Comparison of ENCODE assay signal across 8 cellular contexts in genomic region chr17:44557653-44558285, GRCh38. TPM values are rescaled to one million over a fixed set of nuclear protein-coding genes. Genes with fewer than 3 reads are reported as not detected.
DNase-seq lines count a peak whose midpoint lies in the region; ATAC-seq and TF ChIP-seq lines count a peak whose summit lies in the region.

No MANE protein-coding gene starts in this region.

- peaks cover 64% of the 10 kb centered on the region for H3K4me1 ChIP-seq in BLaER1
- H3K4me1 ChIP-seq in HAP-1: peaks cover 15% of the 10 kb centered on the region
- H3K4me1 ChIP-seq in tibial nerve: peaks cover 0 to 43% (median 0%) of the 10 kb centered on the region in 4 donors

- no peaks in the 10 kb centered on the region for H3K9me3 ChIP-seq in BLaER1
- 0 out of 2 replicates have a peak, but pooled peaks cover 2% of the 10 kb centered on the region for H3K9me3 ChIP-seq in HAP-1
- no peaks in the 10 kb centered on the region for H3K9me3 ChIP-seq in T-helper 17 cell (ENCODE audit: control insufficient read depth, low read length, poor library complexity, severe bottlenecking)
- H3K9me3 ChIP-seq in tibial nerve: no peaks in the 10 kb centered on the region

- TF ChIP-seq CTCF in tibial nerve (IDR thresholded peaks at IDR 0.05): no peak

- in situ Hi-C loops in HAP-1 (cut with MboI; ENCODE audit: low sequenced_read_pairs): no loop called here

- H3K27me3 Mint-ChIP-seq in T-helper 17 cell: peaks cover 75% of the 10 kb centered on the region
- peaks cover 20% of the 10 kb centered on the region for H3K27me3 Mint-ChIP-seq in memory B cell

- H3K4me1 Mint-ChIP-seq in T-helper 17 cell (peaks cover 15% of the 10 kb centered on the region), memory B cell (peaks cover 15% of the 10 kb centered on the region)

- peak overlapping the region; percentile 93 for H3K4me3 Mint-ChIP-seq in T-helper 17 cell
- H3K4me3 Mint-ChIP-seq in memory B cell: peak overlapping the region; percentile 89

- 1 to 2% methylated on average over 37 to 59 of the region's 69 CpGs for WGBS in tibial nerve, 2 donors

- no peak for TF ChIP-seq EP300 in tibial nerve (IDR thresholded peaks at IDR 0.05)

- 0 out of 2 replicates have a peak, but pooled peaks cover 14% of the 10 kb centered on the region for H4K20me1 ChIP-seq in BLaER1

- peak overlapping the region; percentile 95 for H3K9ac ChIP-seq in BLaER1

- H3K4me3 ChIP-seq in BLaER1: peak overlapping the region; percentile 78
- peak overlapping the region; percentile 47 for H3K4me3 ChIP-seq in HAP-1
- peak overlapping the region; percentile 52 to 66 (median 60) for H3K4me3 ChIP-seq in tibial nerve

- H3K27ac Mint-ChIP-seq in T-helper 17 cell (peak overlapping the region; percentile 24), memory B cell (peak overlapping the region; percentile 21)

- no peak for TF ChIP-seq POLR2A in tibial nerve (IDR thresholded peaks at IDR 0.05)

- H3K27me3 ChIP-seq in BLaER1 (no peaks in the 10 kb centered on the region), HAP-1 (ENCODE audit: low read depth) (no peaks in the 10 kb centered on the region), tibial nerve (peaks cover 0 to 10% of the 10 kb centered on the region in 2 donors)

- H3K27ac ChIP-seq in BLaER1 (peak overlapping the region; percentile 84), tibial nerve (peak overlapping the region; percentile 73 to 94 (median 86))

- H3K36me3 Mint-ChIP-seq in T-helper 17 cell (ENCODE audit: low read depth): peaks cover 10% of the 10 kb centered on the region
- H3K36me3 Mint-ChIP-seq in memory B cell: no peaks in the 10 kb centered on the region

- H3K36me3 ChIP-seq in BLaER1 (peaks cover 7% of the 10 kb centered on the region), HAP-1 (replicated peaks) (0 out of 2 replicates have a peak, but pooled peaks cover 3% of the 10 kb centered on the region), tibial nerve (no peaks in the 10 kb centered on the region)

- H3K4me2 ChIP-seq in BLaER1: peak overlapping the region; percentile 95

- no peaks in the 10 kb centered on the region for H3K9me3 Mint-ChIP-seq in memory B cell

- DNase-seq in HAP-1 (ENCODE audit: low spot score in 2 of 2) (no peak), T-helper 17 cell (peak in 1 of 3 donors; percentile 9), dermis blood vessel endothelial cell (peak; percentile 52), memory B cell (ENCODE audit: low spot score in 2 of 2) (peak in 1 of 2 donors; percentile 37), tibial nerve (ENCODE audit: low spot score in 2 of 2) (no peak), SKM-1 treated with dmso at 0.1 percent for 144 hours (lab: John Stamatoyannopoulos, UW; ENCODE audit: unreplicated experiment) (no peak)

- ATAC-seq in T-helper 17 cell (peak; percentile 59), memory B cell (ENCODE audit: low read depth) (peak; percentile 21), HG03378 (IDR thresholded peaks at IDR 0.05; ENCODE audit: unreplicated experiment) (no peak)

RNA-seq across cellular contexts. Expression of gene FZD2, which starts 0.5 kb away (rescaled TPM):
- total RNA-seq in T-helper 17 cell (under 1 TPM in 1 of 2 donors, not detected in 1; 0.22 TPM), dermis blood vessel endothelial cell (0.68 and 1.0 TPM in 2 replicates), tibial nerve (10 to 100 TPM in 3 of 4 donors, 1 to 10 TPM in 1; 6.3 to 27.8 (median 16.2) TPM)

RNA-seq across cellular contexts. Expression of gene GPATCH8, which starts 54.6 kb away (rescaled TPM):
- 10 to 100 TPM; 63.4 to 79.6 TPM for total RNA-seq in T-helper 17 cell
- total RNA-seq in dermis blood vessel endothelial cell: 17.0 and 20.7 TPM in 2 replicates
- 10 to 100 TPM; 55.1 to 71.2 (median 59.8) TPM for total RNA-seq in tibial nerve
